Comparison of ENCODE assay signal across 8 cellular contexts in genomic region chr3:17645074-17645698, GRCh38.
DNase-seq lines count a peak whose midpoint lies in the region; ATAC-seq and TF ChIP-seq lines count a peak whose summit lies in the region.

No MANE protein-coding gene starts in this region.

- TF ChIP-seq CTCF in omental fat pad (IDR thresholded peaks at IDR 0.05), result peak in 2 of 3 donors; percentile 17

- no peaks in the 10 kb centered on the region for H3K9me3 Mint-ChIP-seq in activated T-helper 2 cell treated with anti-CD3 and anti-CD28 coated beads, Interferon-gamma antibody, Interleukin-2, Interleukin-4, amounts not matched to agents 10 μg/mL and 5 μg/mL and 100 μg/mL, durations not matched to agents 14 hours and 24 hours and 36 hours

- peaks cover 5% of the 10 kb centered on the region for H3K36me3 Mint-ChIP-seq in activated T-helper 2 cell treated with anti-CD3 and anti-CD28 coated beads, Interferon-gamma antibody, Interleukin-2, Interleukin-4, amounts not matched to agents 10 μg/mL and 5 μg/mL and 100 μg/mL, durations not matched to agents 14 hours and 24 hours and 36 hours (ENCODE audit: low read depth)

- intact Hi-C loops in activated T-helper 2 cell treated with anti-CD3 and anti-CD28 coated beads, Interferon-gamma antibody, Interleukin-2, Interleukin-4, amounts not matched to agents 10 μg/mL and 5 μg/mL and 100 μg/mL, durations not matched to agents 14 hours and 24 hours and 36 hours (cut with micrococcal nuclease), result loop anchor here (2.0 kb wide), 1 partner anchor 196 kb away; no protein-coding TSS in a partner anchor

- no peaks in the 10 kb centered on the region for H3K4me1 Mint-ChIP-seq in activated T-helper 2 cell treated with anti-CD3 and anti-CD28 coated beads, Interferon-gamma antibody, Interleukin-2, Interleukin-4, amounts not matched to agents 10 μg/mL and 5 μg/mL and 100 μg/mL, durations not matched to agents 14 hours and 24 hours and 36 hours (ENCODE audit: low read depth)

- DNase-seq in EL (peak; percentile 63), LoVo (ENCODE audit: low spot score) (peak; percentile 44), SHP77 treated with DMSO at 0.1 percent for 48 hours (lab: John Stamatoyannopoulos, UW) (peak; percentile 47), fibroblast of peridontal ligament (ENCODE audit: extremely low read depth) (peak; percentile 88), omental fat pad (ENCODE audit: low spot score) (no peak)
- no peak for DNase-seq in activated T-helper 2 cell treated with anti-CD3 and anti-CD28 coated beads, Interferon-gamma antibody, Interleukin-2, Interleukin-4, amounts not matched to agents 10 μg/mL and 5 μg/mL and 100 μg/mL, durations not matched to agents 14 hours and 24 hours and 36 hours (ENCODE audit: low spot score)

- no peaks in the 10 kb centered on the region for H3K27me3 Mint-ChIP-seq in activated T-helper 2 cell treated with anti-CD3 and anti-CD28 coated beads, Interferon-gamma antibody, Interleukin-2, Interleukin-4, amounts not matched to agents 10 μg/mL and 5 μg/mL and 100 μg/mL, durations not matched to agents 14 hours and 24 hours and 36 hours (ENCODE audit: low read depth)

- H3K4me3 Mint-ChIP-seq in activated T-helper 2 cell treated with anti-CD3 and anti-CD28 coated beads, Interferon-gamma antibody, Interleukin-2, Interleukin-4, amounts not matched to agents 10 μg/mL and 5 μg/mL and 100 μg/mL, durations not matched to agents 14 hours and 24 hours and 36 hours (ENCODE audit: low read depth), result no peak overlapping the region

- no peak overlapping the region for H3K27ac Mint-ChIP-seq in activated T-helper 2 cell treated with anti-CD3 and anti-CD28 coated beads, Interferon-gamma antibody, Interleukin-2, Interleukin-4, amounts not matched to agents 10 μg/mL and 5 μg/mL and 100 μg/mL, durations not matched to agents 14 hours and 24 hours and 36 hours

- no peak for ATAC-seq in omental fat pad (ENCODE audit: low FRiP score)
- ATAC-seq in GM21423 (IDR thresholded peaks at IDR 0.05; ENCODE audit: unreplicated experiment), result no peak
- no peak for ATAC-seq in HG02763 (IDR thresholded peaks at IDR 0.05; ENCODE audit: unreplicated experiment)

Comparison
In these comparisons a context has a peak if more than half of its experiments do, and no peak if none do; other contexts are left out.
1. DNase-seq: peak in EL (single experiment), LoVo (single experiment), SHP77 treated with DMSO at 0.1 percent for 48 hours (single experiment) and fibroblast of peridontal ligament (single experiment); none in omental fat pad (single experiment) and activated T-helper 2 cell treated with anti-CD3 and anti-CD28 coated beads, Interferon-gamma antibody, Interleukin-2, Interleukin-4, amounts not matched to agents 10 μg/mL and 5 μg/mL and 100 μg/mL, durations not matched to agents 14 hours and 24 hours and 36 hours (single experiment).